ENCODE assay signal across 8 cellular contexts in genomic region chr2:238203104-238203972, GRCh38. TPM values are rescaled to one million over a fixed set of nuclear protein-coding genes. Genes with fewer than 3 reads are reported as not detected.
A peak's percentile ranks its signal among the peaks of the same experiment; 100 is the strongest.
DNase-seq lines count a peak whose midpoint lies in the region; ATAC-seq and TF ChIP-seq lines count a peak whose summit lies in the region.

ILKAP (minus strand) TSS chr2:238203695; CDS start chr2:238203553, 142 bp downstream.

- peaks cover 30 to 43% (median 31%) of the 10 kb centered on the region in 10 experiments for H3K4me1 ChIP-seq in BLaER1 treated with 17β-estradiol and CSF1 and Interleukin-3, amounts not matched to agents 10 nM and 100 nM
- peaks cover 18 to 45% of the 10 kb centered on the region in 2 donors for H3K4me1 ChIP-seq in left lung

- intact Hi-C loops in left lung (cut with DNase I) = no loop called here

- peaks cover 41 to 51% (median 49%) of the 10 kb centered on the region in 11 experiments for H4K20me1 ChIP-seq in BLaER1 treated with 17β-estradiol and CSF1 and Interleukin-3, amounts not matched to agents 10 nM and 100 nM

- TF ChIP-seq CTCF in left lung (IDR thresholded peaks at IDR 0.05) = no peak

- no peaks in the 10 kb centered on the region for H3K27me3 ChIP-seq in BLaER1 treated with 17β-estradiol and CSF1 and Interleukin-3, amounts not matched to agents 10 nM and 100 nM
- no peaks in the 10 kb centered on the region for H3K27me3 ChIP-seq in left lung

- peak within 1 kb of the TSS; percentile 87 to 98 (median 98) for H3K4me3 ChIP-seq in BLaER1 treated with 17β-estradiol and CSF1 and Interleukin-3, amounts not matched to agents 10 nM and 100 nM
- peak within 1 kb of the TSS; percentile 36 to 67 for H3K4me3 ChIP-seq in left lung

- H3K36me3 ChIP-seq in BLaER1 treated with 17β-estradiol and CSF1 and Interleukin-3, amounts not matched to agents 10 nM and 100 nM = peaks cover 0 to 29% (median 6%) of the 10 kb centered on the region in 11 experiments; a peak in 9 of 22 replicates
- no peaks in the 10 kb centered on the region for H3K36me3 ChIP-seq in left lung

- DNase-seq in NCI-H526 treated with DMSO at 0.1 percent for 48 hours (lab: John Stamatoyannopoulos, UW) = peak; percentile 82
- peak; percentile 87 for DNase-seq in activated CD4-positive, alpha-beta T cell treated with anti-CD3 and anti-CD28 coated beads, Interleukin-2, amount 50 U/mL, for 1 hour
- peak; percentile 61 for DNase-seq in dedifferentiated amniotic fluid mesenchymal stem cell (ENCODE audit: extremely low spot score)
- DNase-seq in left lung = peak; percentile 91 to 97
- DNase-seq in stimulated activated CD4-positive, alpha-beta T cell treated with anti-CD3 and anti-CD28 coated beads, Interleukin-2, amount 100 ng/mL, for 48 hours = peak; percentile 86 to 87

- H3K9me3 ChIP-seq in BLaER1 treated with 17β-estradiol and CSF1 and Interleukin-3, amounts not matched to agents 10 nM and 100 nM (replicated peaks in 1 of 11) = no peaks in the 10 kb centered on the region
- H3K9me3 ChIP-seq in left lung = no peaks in the 10 kb centered on the region

- peak; percentile 98 for ATAC-seq in GM19324 (IDR thresholded peaks at IDR 0.05; ENCODE audit: low FRiP score, unreplicated experiment)
- peak; percentile 90 for ATAC-seq in HG03457 (IDR thresholded peaks at IDR 0.05; ENCODE audit: unreplicated experiment)
- ATAC-seq in left lung = peak; percentile 99

- peak within 1 kb of the TSS; percentile 88 to 98 (median 96) for H3K4me2 ChIP-seq in BLaER1 treated with 17β-estradiol and CSF1 and Interleukin-3, amounts not matched to agents 10 nM and 100 nM

- peak within 1 kb of the TSS; percentile 90 to 99 (median 96) for H3K27ac ChIP-seq in BLaER1 treated with 17β-estradiol and CSF1 and Interleukin-3, amounts not matched to agents 10 nM and 100 nM
- H3K27ac ChIP-seq in left lung = peak within 1 kb of the TSS; percentile 84 to 92

- peak within 1 kb of the TSS; percentile 94 to 99 (median 98) for H3K9ac ChIP-seq in BLaER1 treated with 17β-estradiol and CSF1 and Interleukin-3, amounts not matched to agents 10 nM and 100 nM

RNA-seq across cellular contexts. Expression of gene ILKAP, which starts in this region (rescaled TPM):
- total RNA-seq in left lung = 10 to 100 TPM; 30.6 to 40.5 TPM

Comparison
In these comparisons a context has a peak if more than half of its experiments do, and no peak if none do; other contexts are left out.
1. Peak in every context shown above with its lines: DNase-seq, ATAC-seq, H3K4me3 ChIP-seq and H3K27ac ChIP-seq.